In the genomic region with DNA sequence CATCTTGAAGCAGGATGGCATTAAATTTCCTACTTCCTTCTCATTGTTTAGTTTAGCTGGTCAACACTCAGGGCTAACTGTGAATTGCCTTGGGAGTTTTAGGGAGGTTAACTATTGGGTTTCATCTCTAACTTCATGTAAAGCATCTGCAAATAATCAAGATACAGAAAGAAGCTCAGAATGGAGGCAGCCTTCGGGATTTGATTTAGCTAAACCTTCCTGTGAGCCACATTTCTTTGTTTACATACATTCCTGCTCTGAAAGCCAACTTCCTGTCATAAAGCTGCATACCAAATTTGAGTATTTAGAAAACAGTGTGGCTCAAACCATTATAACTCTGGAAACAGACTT, we compare ENCODE assay signal across 1 cellular context.
TF ChIP-seq lines count a peak whose summit lies in the region.

No MANE protein-coding gene starts in this region.

TF ChIP-seq in IMR-90, 13 proteins besides CTCF, POLR2A, EP300 and RAD21 (continued from another document):
- TF ChIP-seq, protein P1, sequence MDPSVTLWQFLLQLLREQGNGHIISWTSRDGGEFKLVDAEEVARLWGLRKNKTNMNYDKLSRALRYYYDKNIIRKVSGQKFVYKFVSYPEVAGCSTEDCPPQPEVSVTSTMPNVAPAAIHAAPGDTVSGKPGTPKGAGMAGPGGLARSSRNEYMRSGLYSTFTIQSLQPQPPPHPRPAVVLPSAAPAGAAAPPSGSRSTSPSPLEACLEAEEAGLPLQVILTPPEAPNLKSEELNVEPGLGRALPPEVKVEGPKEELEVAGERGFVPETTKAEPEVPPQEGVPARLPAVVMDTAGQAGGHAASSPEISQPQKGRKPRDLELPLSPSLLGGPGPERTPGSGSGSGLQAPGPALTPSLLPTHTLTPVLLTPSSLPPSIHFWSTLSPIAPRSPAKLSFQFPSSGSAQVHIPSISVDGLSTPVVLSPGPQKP (IDR thresholded peaks at IDR 0.05; ENCODE audit: borderline replicate concordance, low read depth, low read length), result no peak
- TF ChIP-seq, protein P2, sequence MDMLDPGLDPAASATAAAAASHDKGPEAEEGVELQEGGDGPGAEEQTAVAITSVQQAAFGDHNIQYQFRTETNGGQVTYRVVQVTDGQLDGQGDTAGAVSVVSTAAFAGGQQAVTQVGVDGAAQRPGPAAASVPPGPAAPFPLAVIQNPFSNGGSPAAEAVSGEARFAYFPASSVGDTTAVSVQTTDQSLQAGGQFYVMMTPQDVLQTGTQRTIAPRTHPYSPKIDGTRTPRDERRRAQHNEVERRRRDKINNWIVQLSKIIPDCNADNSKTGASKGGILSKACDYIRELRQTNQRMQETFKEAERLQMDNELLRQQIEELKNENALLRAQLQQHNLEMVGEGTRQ (IDR thresholded peaks at IDR 0.05; ENCODE audit: low read depth, low read length), result no peak
- TF ChIP-seq CEBPB (IDR thresholded peaks at IDR 0.05; ENCODE audit: low read depth, low read length) (no peak), BHLHE40 (IDR thresholded peaks at IDR 0.05; ENCODE audit: low read depth, low read length) (no peak), RFX5 (IDR thresholded peaks at IDR 0.05; ENCODE audit: low read depth, low read length) (no peak), CHD1 (IDR thresholded peaks at IDR 0.05; ENCODE audit: low read depth, low read length) (no peak), FOS (IDR thresholded peaks at IDR 0.05; ENCODE audit: low read depth, low read length) (no peak), SMC3 (IDR thresholded peaks at IDR 0.05; ENCODE audit: low read depth, low read length) (no peak), MAFK (IDR thresholded peaks at IDR 0.05; ENCODE audit: low read depth, low read length) (no peak)
